In the genomic region with DNA sequence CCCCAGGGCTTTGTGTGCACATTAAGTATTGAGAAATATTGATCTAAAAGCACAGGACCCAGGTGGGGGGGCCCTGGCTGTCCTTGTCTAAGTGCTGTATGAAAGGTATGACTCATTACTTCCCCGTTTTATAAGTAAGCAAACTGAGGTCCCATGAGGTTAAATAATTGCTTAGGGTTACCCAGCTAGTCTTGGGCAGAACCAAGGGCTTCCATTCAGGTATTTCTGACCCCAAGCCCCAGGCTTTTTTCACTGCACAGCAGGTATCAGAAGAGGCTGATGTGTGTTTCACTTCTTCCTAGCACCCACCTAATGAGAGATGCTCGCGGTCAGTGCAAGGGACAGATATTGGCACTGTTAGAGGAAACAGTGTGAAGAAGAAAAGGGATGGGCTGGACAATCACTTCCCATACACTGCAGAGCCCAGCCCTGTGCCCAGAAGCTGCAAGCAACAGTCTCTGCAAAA, we compare ENCODE assay signal across 8 cellular contexts. TPM values are rescaled to one million over a fixed set of nuclear protein-coding genes. Genes with fewer than 3 reads are reported as not detected.
A peak's percentile ranks its signal among the peaks of the same experiment; 100 is the strongest.
DNase-seq lines count a peak whose midpoint lies in the region; TF ChIP-seq lines count a peak whose summit lies in the region.

No MANE protein-coding gene starts in this region.

- no peak for TF ChIP-seq CTCF in GM13976 (IDR thresholded peaks at IDR 0.05; ENCODE audit: borderline replicate concordance, control extremely low read depth, extremely low read depth, insufficient read depth, missing control alignments)
- TF ChIP-seq CTCF in HEK293 (tag by site-specific recombination; IDR thresholded peaks at IDR 0.05): no peak
- TF ChIP-seq CTCF in RWPE1 (conservative IDR thresholded peaks at IDR 0.05; ENCODE audit: low read depth): no peak

- CTCF ChIA-PET in HEK293 (lab: Yijun Ruan, JAX) (interaction anchor here (0.6 to 1.6 kb wide), 2 partner anchors 21 kb away, joined by 3 to 5 read pairs; no protein-coding TSS in a partner anchor), RWPE1 (lab: Yijun Ruan, JAX) (interaction anchor here (0.5 kb wide), 2 partner anchors 95 to 311 kb away, joined by 3 to 5 read pairs; no protein-coding TSS in a partner anchor)

- H3K27me3 ChIP-seq in effector memory CD4-positive, alpha-beta T cell (replicated peaks; ENCODE audit: control insufficient read depth, insufficient read depth, low read length, poor library complexity, severe bottlenecking): no peaks in the 10 kb centered on the region

- H3K4me3 ChIP-seq in HEK293 (ENCODE audit: low read depth, low read length): no peak overlapping the region
- peak overlapping the region; percentile 35 for H3K4me3 ChIP-seq in effector memory CD4-positive, alpha-beta T cell (ENCODE audit: insufficient read depth, low read depth, low read length, poor library complexity, severe bottlenecking)

- peaks cover 11% of the 10 kb centered on the region for H3K4me1 ChIP-seq in HEK293 (ENCODE audit: control insufficient read depth, insufficient read depth, low read length)
- H3K4me1 ChIP-seq in effector memory CD4-positive, alpha-beta T cell (ENCODE audit: control insufficient read depth, insufficient read depth, low read length, poor library complexity, severe bottlenecking): peaks cover 80% of the 10 kb centered on the region

- POLR2A ChIA-PET in HEK293 (lab: Yijun Ruan, JAX): no interaction called here
- POLR2A ChIA-PET in RWPE1 (lab: Yijun Ruan, JAX; ENCODE audit: low non-redundant PET): no interaction called here

- DNase-seq in GM13976 (ENCODE audit: low spot score) (peak; percentile 55), RWPE1 (ENCODE audit: low spot score) (no peak), mesenteric fat pad (ENCODE audit: low spot score) (no peak), middle frontal gyrus (ENCODE audit: extremely low spot score, low spot score) (no peak), ecto neural progenitor cell (ENCODE audit: low spot score) (no peak)
- peak in 2 of 3 donors; percentile 36 to 55 for DNase-seq in effector memory CD4-positive, alpha-beta T cell
- peak; percentile 34 for DNase-seq in stimulated activated CD4-positive, alpha-beta T cell treated with anti-CD3 and anti-CD28 coated beads, Interleukin-2, amount 100 ng/mL, for 4 hours (ENCODE audit: low read depth)

- H3K36me3 ChIP-seq in HEK293 (ENCODE audit: control insufficient read depth in 2 of 2, insufficient read depth in 1 of 2, low read length in 2 of 2): no peaks in the 10 kb centered on the region
- H3K36me3 ChIP-seq in effector memory CD4-positive, alpha-beta T cell (ENCODE audit: control insufficient read depth, insufficient read depth, low read length): no peaks in the 10 kb centered on the region

- in situ Hi-C loops in GM13976 (cut with MboI; ENCODE audit: low sequenced_read_pairs, unreplicated experiment): loop anchor here (25.0 kb wide), 1 partner anchor 210 kb away; no protein-coding TSS in a partner anchor

- no peak overlapping the region for H3K27ac ChIP-seq in HEK293 (ENCODE audit: extremely low read depth, low read depth, low read length)
- peak overlapping the region; percentile 44 for H3K27ac ChIP-seq in RWPE1
- H3K27ac ChIP-seq in effector memory CD4-positive, alpha-beta T cell (ENCODE audit: insufficient read depth, low read length, poor library complexity, severe bottlenecking): peak overlapping the region; percentile 88

- no peaks in the 10 kb centered on the region for H3K9me3 ChIP-seq in HEK293 (ENCODE audit: control insufficient read depth, insufficient read depth, low read depth, low read length)
- no peaks in the 10 kb centered on the region for H3K9me3 ChIP-seq in effector memory CD4-positive, alpha-beta T cell (ENCODE audit: control insufficient read depth, low read length)

TF ChIP-seq in HEK293, 187 proteins besides CTCF, POLR2A, EP300 and RAD21:
- TF ChIP-seq HOXC10 (CRISPR knock-in tag; IDR thresholded peaks at IDR 0.05) (no peak), ZIC2 (tag by site-specific recombination; IDR thresholded peaks at IDR 0.05) (peak; percentile 46; the same call in 1 of the 2 replicates)

RNA-seq across cellular contexts. Expression of gene TC2N, which starts 4.7 kb away (rescaled TPM):
- total RNA-seq in mesenteric fat pad: 19.0 TPM

Comparison
In these comparisons a context has a peak if more than half of its experiments do, and no peak if none do; other contexts are left out.
1. DNase-seq: peak in GM13976 (single experiment), effector memory CD4-positive, alpha-beta T cell (2 of 3) and stimulated activated CD4-positive, alpha-beta T cell treated with anti-CD3 and anti-CD28 coated beads, Interleukin-2, amount 100 ng/mL, for 4 hours (single experiment); none in RWPE1 (single experiment), mesenteric fat pad (single experiment), middle frontal gyrus (single experiment) and ecto neural progenitor cell (single experiment).